In the genomic region with DNA sequence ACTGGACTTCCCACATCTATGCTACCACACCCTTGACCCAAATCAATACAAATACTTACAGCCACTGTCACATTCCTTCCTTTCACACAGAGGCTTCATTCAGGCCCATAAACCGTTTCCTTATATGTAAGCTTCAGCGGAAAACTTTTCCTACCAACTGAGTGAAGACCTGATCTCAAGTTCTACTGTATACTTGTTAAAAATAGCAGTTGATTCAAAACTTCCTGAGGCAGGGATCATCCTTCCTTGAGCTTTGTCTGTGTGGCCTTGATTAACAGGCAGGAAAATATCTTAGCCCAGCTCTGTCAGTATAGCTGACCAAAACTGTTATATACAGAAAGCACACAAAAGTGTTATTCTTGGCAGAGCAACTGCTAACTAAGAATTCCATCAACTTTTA, we compare ENCODE assay signal across 34 cellular contexts.
"Had no signal": no experiment of that assay in that cellular context is flagged by ENCODE, and none has a peak within 500 bp of the region (broad histone marks: within the 10 kb centered on the region; RNA-seq: fewer than 3 reads in every experiment).

No MANE protein-coding gene starts in this region.

- H3K4me3 Mint-ChIP-seq: activated CD4-positive, alpha-beta memory T cell treated with anti-CD3 and anti-CD28 coated beads, Interleukin-2, amount 10 ng/mL, durations not matched to agents 7 days and 5 days; activated CD8-positive, alpha-beta memory T cell treated with anti-CD3 and anti-CD28 coated beads, Interleukin-2, amount 10 ng/mL, durations not matched to agents 7 days and 5 days; activated naive CD8-positive, alpha-beta T cell treated with anti-CD3 and anti-CD28 coated beads for 36 hours; activated T-cell treated with anti-CD3 and anti-CD28 coated beads, Interleukin-2, amount 50 U/mL, for 72 hours; activated T-helper 17 cell treated with anti-CD3 and anti-CD28 coated beads, Interleukin-2, amount 50 U/mL, for 72 hours had no signal

- H2AFZ ChIP-seq: PC-9 had no signal

- H3K27ac Mint-ChIP-seq: activated CD4-positive, alpha-beta memory T cell treated with anti-CD3 and anti-CD28 coated beads, Interleukin-2, amount 10 ng/mL, durations not matched to agents 7 days and 5 days; activated CD8-positive, alpha-beta memory T cell treated with anti-CD3 and anti-CD28 coated beads, Interleukin-2, amount 10 ng/mL, durations not matched to agents 7 days and 5 days; activated naive CD8-positive, alpha-beta T cell treated with anti-CD3 and anti-CD28 coated beads for 36 hours; activated T-cell treated with anti-CD3 and anti-CD28 coated beads, Interleukin-2, amount 50 U/mL, for 72 hours; activated T-helper 17 cell treated with anti-CD3 and anti-CD28 coated beads, Interleukin-2, amount 50 U/mL, for 72 hours had no signal

- DNase-seq: activated CD4-positive, alpha-beta memory T cell treated with anti-CD3 and anti-CD28 coated beads, Interleukin-2, amount 10 ng/mL, durations not matched to agents 7 days and 5 days; activated CD4-positive, alpha-beta T cell treated with anti-CD3 and anti-CD28 coated beads for 1 hour; activated CD4-positive, alpha-beta T cell treated with anti-CD3 and anti-CD28 coated beads for 48 hours; activated CD4-positive, CD25-positive, alpha-beta regulatory T cell; activated CD8-positive, alpha-beta memory T cell treated with anti-CD3 and anti-CD28 coated beads for 24 hours; activated CD8-positive, alpha-beta memory T cell treated with anti-CD3 and anti-CD28 coated beads, Interleukin-2, amount 10 ng/mL, durations not matched to agents 7 days and 5 days; activated CD8-positive, alpha-beta memory T cell treated with anti-CD3 and anti-CD28 coated beads, Interleukin-2, amount 50 U/mL, for 48 hours; activated effector memory CD4-positive, alpha-beta T cell treated with anti-CD3 and anti-CD28 coated beads, Interleukin-2, amount 50 U/mL, for 16 hours; activated naive CD4-positive, alpha-beta T cell; activated naive CD4-positive, alpha-beta T cell treated with anti-CD3 and anti-CD28 coated beads, Interleukin-2, amount 50 U/mL, for 16 hours; activated naive CD8-positive, alpha-beta T cell treated with anti-CD3 and anti-CD28 coated beads for 36 hours; activated T-cell treated with anti-CD3 and anti-CD28 coated beads, Interleukin-2, amount 50 U/mL, for 72 hours; amniotic stem cell; aorta; MM.1S; MV-4-11; NCI-H1092; NCI-H1436 treated with DMSO at 0.1 percent for 48 hours; NCI-H1694 treated with DMSO at 0.1 percent for 48 hours; NCI-H2029; NCI-H345; NCI-H510A; NCI-H526; NCI-H748 treated with DMSO at 0.1 percent for 48 hours; NK-92 treated with Interleukin-12 subunit alpha and Interleukin-12 subunit beta, amount 100 ng/mL, for 24 hours; PC-9; SIG-M5; T1000; WERI-Rb-1 had no signal

- H3K4me3 ChIP-seq: PC-9 had no signal

- H3K36me3 ChIP-seq: WERI-Rb-1 had no signal

- ATAC-seq: activated CD8-positive, alpha-beta memory T cell treated with anti-CD3 and anti-CD28 coated beads, Interleukin-2, amount 10 ng/mL, durations not matched to agents 7 days and 5 days; activated T-cell treated with anti-CD3 and anti-CD28 coated beads, Interleukin-2, amount 50 U/mL, for 72 hours; activated T-helper 17 cell treated with anti-CD3 and anti-CD28 coated beads, Interleukin-2, amount 50 U/mL, for 72 hours; Right ventricle myocardium inferior; SK-N-SH treated with all-trans-retinoic acid at 6 μM for 48 hours had no signal

- H3K4me1 Mint-ChIP-seq: activated CD4-positive, alpha-beta memory T cell treated with anti-CD3 and anti-CD28 coated beads, Interleukin-2, amount 10 ng/mL, durations not matched to agents 7 days and 5 days; activated CD8-positive, alpha-beta memory T cell treated with anti-CD3 and anti-CD28 coated beads, Interleukin-2, amount 10 ng/mL, durations not matched to agents 7 days and 5 days; activated naive CD8-positive, alpha-beta T cell treated with anti-CD3 and anti-CD28 coated beads for 36 hours; activated T-helper 17 cell treated with anti-CD3 and anti-CD28 coated beads, Interleukin-2, amount 50 U/mL, for 72 hours had no signal

- H3K4me2 ChIP-seq: KMS-11, PC-9 had no signal

- H3K9ac ChIP-seq: KMS-11 had no signal

- H3K9me3 Mint-ChIP-seq: activated T-cell treated with anti-CD3 and anti-CD28 coated beads, Interleukin-2, amount 50 U/mL, for 72 hours; activated T-helper 17 cell treated with anti-CD3 and anti-CD28 coated beads, Interleukin-2, amount 50 U/mL, for 72 hours had no signal

- H3K27ac ChIP-seq: KMS-11, PC-9, RWPE1, WERI-Rb-1 had no signal

- H3K36me3 Mint-ChIP-seq: activated CD8-positive, alpha-beta memory T cell treated with anti-CD3 and anti-CD28 coated beads, Interleukin-2, amount 10 ng/mL, durations not matched to agents 7 days and 5 days; activated naive CD8-positive, alpha-beta T cell treated with anti-CD3 and anti-CD28 coated beads for 36 hours had no signal
